In the genomic region with DNA sequence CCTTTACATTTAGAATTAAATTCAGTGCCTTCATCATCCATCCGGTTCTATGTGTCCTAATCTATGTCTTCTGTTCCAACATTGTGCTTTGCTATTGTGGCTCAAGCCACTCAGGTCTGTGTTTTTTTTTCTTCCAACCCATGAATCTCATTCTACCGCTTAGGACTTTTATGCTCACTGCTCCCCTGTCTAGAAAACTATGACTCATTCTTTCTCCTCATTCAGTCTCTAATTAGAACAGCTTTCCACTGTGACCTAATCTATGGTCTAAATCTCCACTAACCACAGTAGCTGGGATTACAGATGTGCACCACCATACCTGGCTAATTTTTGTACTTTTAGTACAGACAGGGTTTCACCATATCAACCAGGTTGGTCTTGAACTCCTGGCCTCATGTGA, we compare ENCODE assay signal across 28 cellular contexts.
A peak's percentile ranks its signal among the peaks of the same experiment; 100 is the strongest.
DNase-seq lines count a peak whose midpoint lies in the region; ATAC-seq and TF ChIP-seq lines count a peak whose summit lies in the region.
"Had no signal": no experiment of that assay in that cellular context is flagged by ENCODE, and none has a peak within 500 bp of the region (broad histone marks: within the 10 kb centered on the region; RNA-seq: fewer than 3 reads in every experiment).

No MANE protein-coding gene starts in this region.

- TF ChIP-seq EP300 in Ishikawa (IDR thresholded peaks at IDR 0.05; ENCODE audit: borderline replicate concordance) (peak; percentile 21; the same call in 1 of the 2 replicates), tibial nerve (IDR thresholded peaks at IDR 0.05) (no peak)

- no peak for TF ChIP-seq POLR2A in tibial nerve (IDR thresholded peaks at IDR 0.05)

- H3K27ac ChIP-seq in A673 (ENCODE audit: low read depth, low read length, poor library complexity, severe bottlenecking) (no peak overlapping the region), tibial nerve (no peak overlapping the region)
- H3K27ac ChIP-seq: ovary, PC-9, suprapubic skin had no signal

- no peak for TF ChIP-seq RAD21 in Ishikawa (IDR thresholded peaks at IDR 0.05; ENCODE audit: low read depth)

- DNase-seq in A673 (ENCODE audit: low spot score), result peak; percentile 4
- DNase-seq in astrocyte of the spinal cord (ENCODE audit: low read depth, low spot score), result peak; percentile 77
- peak; percentile 16 for DNase-seq in kidney tubule cell (ENCODE audit: low spot score)
- no peak for DNase-seq in tibial nerve (ENCODE audit: low spot score in 2 of 2)
- no peak for DNase-seq in NCI-H1105 (lab: John Stamatoyannopoulos, UW)
- DNase-seq: activated CD4-positive, alpha-beta memory T cell treated with anti-CD3 and anti-CD28 coated beads, Interleukin-2, amount 10 ng/mL, durations not matched to agents 7 days and 5 days; activated CD8-positive, alpha-beta memory T cell treated with anti-CD3 and anti-CD28 coated beads, Interleukin-2, amount 50 U/mL, for 4 hours; activated naive CD4-positive, alpha-beta T cell; activated naive CD8-positive, alpha-beta T cell treated with anti-CD3 and anti-CD28 coated beads, Interleukin-2, amount 50 U/mL, for 24 hours; BE2C; CD8-positive, alpha-beta memory T cell; DMS153; hippocampal formation; NCI-H1092; NCI-H187 treated with DMSO at 0.1 percent for 48 hours; NCI-H526; NK-92 treated with Interleukin-12 subunit alpha and Interleukin-12 subunit beta, amount 100 ng/mL, for 24 hours; ovary; PC-9; small intestine; stimulated activated naive B cell treated with anti-CD40 and anti-IgM and Interleukin-4, amounts not matched to agents 10 μg/mL and 1 μg/mL and 100 μg/mL, for 72 hours; T-helper 2 cell had no signal

- POLR2A ChIA-PET in A673 (lab: Charles Lee; ENCODE audit: low non-redundant PET), result no interaction called here

- H3K27me3 ChIP-seq in A673 (replicated peaks; ENCODE audit: insufficient read depth, low read depth, low read length, poor library complexity) (no peaks in the 10 kb centered on the region), tibial nerve (no peaks in the 10 kb centered on the region)
- H3K27me3 ChIP-seq: BE2C, ovary, suprapubic skin had no signal

- TF ChIP-seq CTCF in A673 (conservative IDR thresholded peaks at IDR 0.05; ENCODE audit: low read depth, low read length) (no peak), astrocyte of the spinal cord (IDR thresholded peaks at IDR 0.05; ENCODE audit: low read depth, low read length) (no peak), tibial nerve (IDR thresholded peaks at IDR 0.05) (no peak)

- 82 to 86% methylated on average over 2 of the region's 2 CpGs for WGBS in tibial nerve, 2 donors

- H3K4me3 ChIP-seq in A673 (ENCODE audit: low read depth, low read length, poor library complexity, severe bottlenecking) (no peak overlapping the region), astrocyte of the spinal cord (ENCODE audit: low read depth, low read length) (no peak overlapping the region), tibial nerve (no peak overlapping the region)
- H3K4me3 ChIP-seq: HAP-1, ovary, PC-9, suprapubic skin had no signal

- H3K9me3 ChIP-seq in A673 (ENCODE audit: low read depth, low read length, poor library complexity, severe bottlenecking) (no peaks in the 10 kb centered on the region), tibial nerve (peaks cover 0 to 5% (median 0%) of the 10 kb centered on the region in 4 donors)
- H3K9me3 ChIP-seq: BE2C, HAP-1, ovary had no signal

- no peaks in the 10 kb centered on the region for H3K4me1 ChIP-seq in A673 (ENCODE audit: insufficient read depth, low read length, poor library complexity, severe bottlenecking)
- H3K4me1 ChIP-seq in tibial nerve, result no peaks in the 10 kb centered on the region
- H3K4me1 ChIP-seq: BE2C, HAP-1, suprapubic skin had no signal

- in situ Hi-C loops in astrocyte of the spinal cord (cut with HindIII; ENCODE audit: low sequenced_read_pairs), result no loop called here

- H3K36me3 ChIP-seq in A673 (ENCODE audit: insufficient read depth, low read length, poor library complexity, severe bottlenecking), result no peaks in the 10 kb centered on the region
- no peaks in the 10 kb centered on the region for H3K36me3 ChIP-seq in tibial nerve
- H3K36me3 ChIP-seq: BE2C, HAP-1, ovary, suprapubic skin had no signal

- CTCF ChIA-PET in A673 (lab: Charles Lee), result no interaction called here

- BruUV-seq in A673 (replicated peaks; lab: Mats Ljungman, UMichigan), result no TSS peak

- no peak for ATAC-seq in GM21717 (IDR thresholded peaks at IDR 0.05; ENCODE audit: unreplicated experiment)
- ATAC-seq: activated CD4-positive, CD25-positive, alpha-beta regulatory T cell treated with anti-CD3 and anti-CD28 coated beads, Interleukin-2, amount 50 U/mL, for 24 hours; activated naive CD8-positive, alpha-beta T cell treated with anti-CD3 and anti-CD28 coated beads, Interleukin-2, amount 50 U/mL, for 24 hours; Right ventricle myocardium inferior; stimulated activated naive B cell treated with anti-CD40 and anti-IgM and Interleukin-4, amounts not matched to agents 10 μg/mL and 1 μg/mL and 100 μg/mL, for 72 hours had no signal

- intact Hi-C loops in A673 (cut with micrococcal nuclease; ENCODE audit: unreplicated experiment), result no loop called here

TF ChIP-seq in Ishikawa, 13 proteins besides CTCF, POLR2A, EP300 and RAD21:
- TF ChIP-seq, protein P1, sequence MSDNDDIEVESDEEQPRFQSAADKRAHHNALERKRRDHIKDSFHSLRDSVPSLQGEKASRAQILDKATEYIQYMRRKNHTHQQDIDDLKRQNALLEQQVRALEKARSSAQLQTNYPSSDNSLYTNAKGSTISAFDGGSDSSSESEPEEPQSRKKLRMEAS (IDR thresholded peaks at IDR 0.05), result no peak
- no peak for TF ChIP-seq EGR1 (IDR thresholded peaks at IDR 0.05)
- no peak for TF ChIP-seq ZBTB7A (IDR thresholded peaks at IDR 0.05; ENCODE audit: low read depth)
- TF ChIP-seq, protein P2, sequence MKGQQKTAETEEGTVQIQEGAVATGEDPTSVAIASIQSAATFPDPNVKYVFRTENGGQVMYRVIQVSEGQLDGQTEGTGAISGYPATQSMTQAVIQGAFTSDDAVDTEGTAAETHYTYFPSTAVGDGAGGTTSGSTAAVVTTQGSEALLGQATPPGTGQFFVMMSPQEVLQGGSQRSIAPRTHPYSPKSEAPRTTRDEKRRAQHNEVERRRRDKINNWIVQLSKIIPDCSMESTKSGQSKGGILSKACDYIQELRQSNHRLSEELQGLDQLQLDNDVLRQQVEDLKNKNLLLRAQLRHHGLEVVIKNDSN (IDR thresholded peaks at IDR 0.05), result no peak

Comparison
In these comparisons a context has a peak if more than half of its experiments do, and no peak if none do; other contexts are left out.
1. DNase-seq: peak in A673 (single experiment), astrocyte of the spinal cord (single experiment) and kidney tubule cell (single experiment); none in tibial nerve (0 of 2) and NCI-H1105 (single experiment).